In the genomic region with DNA sequence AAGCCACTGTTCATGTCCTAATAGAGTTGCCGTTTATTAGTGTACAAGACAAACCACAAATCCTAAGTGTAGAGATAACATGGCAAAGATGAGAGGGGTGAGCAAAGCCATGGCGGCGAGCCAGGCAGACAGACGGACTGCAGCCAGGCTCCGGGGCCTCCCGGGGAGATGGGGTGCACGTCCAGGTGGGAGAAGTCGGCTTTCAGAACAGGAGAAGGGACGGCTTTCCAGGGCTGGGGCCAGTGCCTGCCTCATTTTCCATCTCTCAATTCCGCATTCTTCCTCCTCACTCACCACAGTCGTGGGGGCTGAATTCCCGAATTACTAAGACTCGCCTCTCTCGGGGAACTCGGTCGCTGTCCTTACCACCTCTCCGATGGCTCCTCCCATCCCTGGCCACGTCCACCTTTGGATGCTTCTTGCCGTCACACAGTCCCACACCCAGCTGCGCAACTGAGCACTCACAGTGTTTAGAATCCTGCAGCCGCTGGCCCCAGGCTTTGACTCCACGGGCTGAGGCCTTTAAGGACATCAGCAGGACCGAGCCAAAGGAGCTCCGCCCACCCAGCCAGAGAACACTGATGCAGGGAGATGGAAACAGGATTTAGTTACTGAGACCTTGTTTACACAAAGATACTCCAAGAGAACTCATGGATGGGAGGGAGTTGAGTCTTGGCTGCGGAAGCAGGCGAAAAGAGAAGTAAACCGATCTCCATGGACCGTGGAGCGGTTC, we compare ENCODE assay signal across 9 cellular contexts. TPM values are rescaled to one million over a fixed set of nuclear protein-coding genes. Genes with fewer than 3 reads are reported as not detected.
DNase-seq lines count a peak whose midpoint lies in the region; ATAC-seq and TF ChIP-seq lines count a peak whose summit lies in the region.
"Had no signal": no experiment of that assay in that cellular context is flagged by ENCODE, and none has a peak within 500 bp of the region (broad histone marks: within the 10 kb centered on the region; RNA-seq: fewer than 3 reads in every experiment).

No MANE protein-coding gene starts in this region.

- intact Hi-C loops in ovary (cut with DNase I): loop anchor here in 1 of 4 donors (5.0 kb wide), 1 partner anchor 37 kb away; no protein-coding TSS in a partner anchor

- H3K9me3 ChIP-seq in ovary: no peaks in the 10 kb centered on the region

- no peak for ATAC-seq in GM19452 (IDR thresholded peaks at IDR 0.05; ENCODE audit: unreplicated experiment)
- no peak for ATAC-seq in HG03097 (IDR thresholded peaks at IDR 0.05; ENCODE audit: low FRiP score, unreplicated experiment)

- H3K36me3 ChIP-seq in ovary: no peaks in the 10 kb centered on the region

- H3K4me1 ChIP-seq in ovary (ENCODE audit: insufficient read depth): peaks cover 4% of the 10 kb centered on the region

- no peak for TF ChIP-seq POLR2A in ovary (IDR thresholded peaks at IDR 0.05)

- peak overlapping the region in 1 of 2 donors; percentile 67 for H3K27ac ChIP-seq in ovary

- no peaks in the 10 kb centered on the region for H3K27me3 ChIP-seq in ovary

- no peak for TF ChIP-seq CTCF in fibroblast of villous mesenchyme (IDR thresholded peaks at IDR 0.05; ENCODE audit: insufficient read depth, low read depth, low read length)
- TF ChIP-seq CTCF in ovary (IDR thresholded peaks at IDR 0.05): no peak

- DNase-seq in DMS53 treated with DMSO at 0.1 percent for 48 hours (lab: John Stamatoyannopoulos, UW; ENCODE audit: unreplicated experiment): peak; percentile 41
- DNase-seq in NCI-H2196 treated with DMSO at 0.1 percent for 48 hours (lab: John Stamatoyannopoulos, UW; ENCODE audit: unreplicated experiment): peak; percentile 41
- DNase-seq in fibroblast of villous mesenchyme (ENCODE audit: low read depth): peak; percentile 91
- peak; percentile 69 to 85 (median 75) for DNase-seq in ovary
- no peak for DNase-seq in stimulated activated CD4-positive, alpha-beta T cell treated with anti-CD3 and anti-CD28 coated beads, Interleukin-4, amount 100 ng/mL, for 4 hours
- DNase-seq in epidermal melanocyte (ENCODE audit: insufficient read length, low spot score): no peak
- DNase-seq: amygdala had no signal

- H3K4me3 ChIP-seq in fibroblast of villous mesenchyme (ENCODE audit: low read depth, low read length) (peak overlapping the region; percentile 52), ovary (peak overlapping the region; percentile 4)

- WGBS in ovary, 3 donors: 6 to 14% (median 10%) methylated on average over 29 of the region's 29 CpGs

- TF ChIP-seq EP300 in ovary (IDR thresholded peaks at IDR 0.05): no peak

RNA-seq across cellular contexts. Expression of gene RNF112, which starts 59.7 kb away (rescaled TPM):
- total RNA-seq in fibroblast of villous mesenchyme (0.64 and 0.86 TPM in 2 replicates), ovary (1 to 10 TPM in 5 of 7 donors, under 1 TPM in 2; 0.24 to 6.9 (median 2.1) TPM)
- 1 to 10 TPM; 1.4 to 1.6 TPM for polyA plus RNA-seq in ovary

Comparison
In these comparisons a context has a peak if more than half of its experiments do, and no peak if none do; other contexts are left out.
1. DNase-seq: peak in DMS53 treated with DMSO at 0.1 percent for 48 hours (single experiment), NCI-H2196 treated with DMSO at 0.1 percent for 48 hours (single experiment), fibroblast of villous mesenchyme (single experiment) and ovary (5 of 5); none in stimulated activated CD4-positive, alpha-beta T cell treated with anti-CD3 and anti-CD28 coated beads, Interleukin-4, amount 100 ng/mL, for 4 hours (0 of 2) and epidermal melanocyte (single experiment).